Comparison of ENCODE assay signal across 9 cellular contexts in genomic region chr3:142209655-142210054, GRCh38. TPM values are rescaled to one million over a fixed set of nuclear protein-coding genes. Genes with fewer than 3 reads are reported as not detected.
DNase-seq lines count a peak whose midpoint lies in the region; ATAC-seq and TF ChIP-seq lines count a peak whose summit lies in the region.
"Had no signal": no experiment of that assay in that cellular context is flagged by ENCODE, and none has a peak within 500 bp of the region (broad histone marks: within the 10 kb centered on the region; RNA-seq: fewer than 3 reads in every experiment).

No MANE protein-coding gene starts in this region.

- ATAC-seq in activated CD4-positive, CD25-positive, alpha-beta regulatory T cell treated with anti-CD3 and anti-CD28 coated beads, Interleukin-2, amount 50 U/mL, for 24 hours, result no peak
- no peak for ATAC-seq in HG02759 (IDR thresholded peaks at IDR 0.05; ENCODE audit: unreplicated experiment)

- in situ Hi-C loops in astrocyte of the cerebellum (cut with HindIII; ENCODE audit: low sequenced_read_pairs), result no loop called here

- TF ChIP-seq CTCF in astrocyte of the cerebellum (IDR thresholded peaks at IDR 0.05; ENCODE audit: low read depth, low read length, missing control alignments) (no peak), left ventricle myocardium inferior (IDR thresholded peaks at IDR 0.05; ENCODE audit: borderline replicate concordance) (no peak), sigmoid colon (IDR thresholded peaks at IDR 0.05) (no peak)

- H3K4me1 ChIP-seq in left ventricle myocardium inferior (peaks cover 20% of the 10 kb centered on the region), sigmoid colon (peaks cover 0 to 47% (median 36%) of the 10 kb centered on the region in 4 donors)

- H3K9me3 ChIP-seq in left ventricle myocardium inferior (replicated peaks) (no peaks in the 10 kb centered on the region), sigmoid colon (no peaks in the 10 kb centered on the region)

- H3K27ac ChIP-seq in left ventricle myocardium inferior (replicated peaks), result peak overlapping the region; percentile 62
- H3K27ac ChIP-seq in sigmoid colon, result peak overlapping the region; percentile 78 to 96 (median 86)

- H3K4me3 ChIP-seq in astrocyte of the cerebellum (ENCODE audit: low read depth, low read length), result no peak overlapping the region
- no peak overlapping the region for H3K4me3 ChIP-seq in left ventricle myocardium inferior
- peak overlapping the region in 3 of 4 donors; percentile 9 to 31 (median 29) for H3K4me3 ChIP-seq in sigmoid colon

- intact Hi-C loops in left ventricle myocardium inferior (cut with micrococcal nuclease) (no loop called here), sigmoid colon (cut with DNase I) (no loop called here)

- peak; percentile 73 for DNase-seq in GM04503 (ENCODE audit: low read depth)
- DNase-seq in astrocyte of the cerebellum (ENCODE audit: low read depth), result peak; percentile 80
- DNase-seq in left ventricle myocardium inferior, result no peak
- DNase-seq in sigmoid colon, result peak; percentile 87
- no peak for DNase-seq in NCI-H1930 (lab: John Stamatoyannopoulos, UW)
- no peak for DNase-seq in NCI-H524 treated with DMSO at 0.1 percent for 48 hours (lab: John Stamatoyannopoulos, UW)
- DNase-seq: Karpas-422 had no signal

- peaks cover 32% of the 10 kb centered on the region for H3K36me3 ChIP-seq in left ventricle myocardium inferior
- H3K36me3 ChIP-seq in sigmoid colon, result peaks cover 0 to 26% (median 8%) of the 10 kb centered on the region in 4 donors

- peak; percentile 21 to 80 (median 40) for TF ChIP-seq EP300 in sigmoid colon (IDR thresholded peaks at IDR 0.05)

- no peak for TF ChIP-seq POLR2A in sigmoid colon (IDR thresholded peaks at IDR 0.05)

- H3K27me3 ChIP-seq in left ventricle myocardium inferior (ENCODE audit: low read depth) (no peaks in the 10 kb centered on the region), sigmoid colon (no peaks in the 10 kb centered on the region)

- WGBS in sigmoid colon, 2 donors, result 20 to 55% methylated on average over 3 of the region's 3 CpGs

RNA-seq across cellular contexts. Expression of gene GK5, which starts 15.7 kb away (rescaled TPM):
- total RNA-seq in left ventricle myocardium inferior, result 8.4 TPM
- total RNA-seq in sigmoid colon, result 10 to 100 TPM; 39.9 to 57.8 (median 45.7) TPM
- polyA plus RNA-seq in sigmoid colon, result 10 to 100 TPM in 1 of 3 donors, 1 to 10 TPM in 2; 7.2 to 10.4 (median 9.2) TPM

Comparison
In these comparisons a context has a peak if more than half of its experiments do, and no peak if none do; other contexts are left out.
1. DNase-seq: peak in GM04503 (single experiment), astrocyte of the cerebellum (single experiment) and sigmoid colon (single experiment); none in left ventricle myocardium inferior (single experiment), NCI-H1930 (0 of 2) and NCI-H524 treated with DMSO at 0.1 percent for 48 hours (single experiment).
2. H3K4me3 ChIP-seq: peak in sigmoid colon (3 of 4); none in astrocyte of the cerebellum (single experiment) and left ventricle myocardium inferior (single experiment).